Comparison of ENCODE assay signal across 8 cellular contexts in genomic region chr4:16916719-16917337, GRCh38. TPM values are rescaled to one million over a fixed set of nuclear protein-coding genes. Genes with fewer than 3 reads are reported as not detected.
DNase-seq lines count a peak whose midpoint lies in the region; ATAC-seq and TF ChIP-seq lines count a peak whose summit lies in the region.

No MANE protein-coding gene starts in this region.

- H3K4me2 ChIP-seq in smooth muscle cell = no peak overlapping the region

- no peaks in the 10 kb centered on the region for H3K9me3 ChIP-seq in CD4-positive, CD25-positive, alpha-beta regulatory T cell (ENCODE audit: control insufficient read depth in 2 of 2, low read length in 2 of 2)
- H3K9me3 ChIP-seq in smooth muscle cell (replicated peaks; ENCODE audit: low read depth) = no peaks in the 10 kb centered on the region

- peak overlapping the region; percentile 69 for H2AFZ ChIP-seq in smooth muscle cell (ENCODE audit: low read depth)

- no peaks in the 10 kb centered on the region for H4K20me1 ChIP-seq in smooth muscle cell (ENCODE audit: low read depth)

- no peaks in the 10 kb centered on the region for H3K36me3 Mint-ChIP-seq in CD4-positive, CD25-positive, alpha-beta regulatory T cell

- H3K27ac Mint-ChIP-seq in CD4-positive, CD25-positive, alpha-beta regulatory T cell = no peak overlapping the region

- H3K36me3 ChIP-seq in CD4-positive, CD25-positive, alpha-beta regulatory T cell (ENCODE audit: control insufficient read depth, insufficient read depth, low read length) = no peaks in the 10 kb centered on the region
- no peaks in the 10 kb centered on the region for H3K36me3 ChIP-seq in smooth muscle cell (ENCODE audit: low read depth)

- H3K4me1 Mint-ChIP-seq in CD4-positive, CD25-positive, alpha-beta regulatory T cell = peaks cover 0 to 4% (median 0%) of the 10 kb centered on the region in 4 donors

- H3K27me3 ChIP-seq in CD4-positive, CD25-positive, alpha-beta regulatory T cell (ENCODE audit: control insufficient read depth, insufficient read depth, low read length) = no peaks in the 10 kb centered on the region
- H3K27me3 ChIP-seq in smooth muscle cell (ENCODE audit: low read depth) = no peaks in the 10 kb centered on the region

- peaks cover 0 to 4% (median 0%) of the 10 kb centered on the region in 7 donors for H3K9me3 Mint-ChIP-seq in CD4-positive, CD25-positive, alpha-beta regulatory T cell

- H3K27ac ChIP-seq in CD4-positive, CD25-positive, alpha-beta regulatory T cell (ENCODE audit: insufficient read depth, low read length, poor library complexity, severe bottlenecking) = no peak overlapping the region
- H3K27ac ChIP-seq in smooth muscle cell (ENCODE audit: low read depth) = no peak overlapping the region

- H3K27me3 Mint-ChIP-seq in CD4-positive, CD25-positive, alpha-beta regulatory T cell = no peaks in the 10 kb centered on the region

- peak; percentile 71 for TF ChIP-seq CTCF in smooth muscle cell (IDR thresholded peaks at IDR 0.05; ENCODE audit: borderline replicate concordance, insufficient read depth, poor library complexity, severe bottlenecking)

- DNase-seq in CD4-positive, CD25-positive, alpha-beta regulatory T cell = peak; percentile 9 to 73 (median 38)
- DNase-seq in GM19240 (ENCODE audit: insufficient read length, low spot score) (peak; percentile 23), NOMO-1 (lab: John Stamatoyannopoulos, UW; ENCODE audit: unreplicated experiment in 2 of 2) (peak; percentile 61 to 77), fibroblast of gingiva (ENCODE audit: low read depth) (peak; percentile 4), smooth muscle cell (lab: John Stamatoyannopoulos, UW; ENCODE audit: unreplicated experiment) (no peak), epidermal melanocyte (ENCODE audit: insufficient read length, low spot score) (no peak)
- DNase-seq in activated CD8-positive, alpha-beta memory T cell treated with anti-CD3 and anti-CD28 coated beads for 48 hours (ENCODE audit: low read depth in 2 of 3, low spot score in 2 of 3) = peak; percentile 41 to 49 (median 43)

- no peak overlapping the region for H3K9ac ChIP-seq in smooth muscle cell (ENCODE audit: low read depth)

- no peak overlapping the region for H3K4me3 ChIP-seq in CD4-positive, CD25-positive, alpha-beta regulatory T cell (ENCODE audit: low read depth, low read length)
- no peak overlapping the region for H3K4me3 ChIP-seq in smooth muscle cell

- no peaks in the 10 kb centered on the region for H3K79me2 ChIP-seq in smooth muscle cell (ENCODE audit: low read depth)

- H3F3A ChIP-seq in smooth muscle cell (ENCODE audit: low read depth) = no peaks in the 10 kb centered on the region

- no peak for ATAC-seq in CD4-positive, CD25-positive, alpha-beta regulatory T cell (ENCODE audit: low read depth in 2 of 2)
- ATAC-seq in HG03280 (IDR thresholded peaks at IDR 0.05; ENCODE audit: unreplicated experiment) = peak; percentile 92

- WGBS in smooth muscle cell (ENCODE audit: low lambda C conversion rate) = 46% methylated on average over 13 of the region's 13 CpGs

- H3K4me1 ChIP-seq in CD4-positive, CD25-positive, alpha-beta regulatory T cell (ENCODE audit: control insufficient read depth, insufficient read depth, low read length, poor library complexity, severe bottlenecking) = no peaks in the 10 kb centered on the region
- no peaks in the 10 kb centered on the region for H3K4me1 ChIP-seq in smooth muscle cell (ENCODE audit: low read depth)

- no peak overlapping the region for H3K4me3 Mint-ChIP-seq in CD4-positive, CD25-positive, alpha-beta regulatory T cell

RNA-seq across cellular contexts. Expression of gene LDB2, which starts 18.4 kb away (rescaled TPM):
- not detected for total RNA-seq in CD4-positive, CD25-positive, alpha-beta regulatory T cell
- not detected for polyA plus RNA-seq in CD4-positive, CD25-positive, alpha-beta regulatory T cell
- total RNA-seq in smooth muscle cell = 61.5 and 89.0 TPM in 2 replicates
- 20.9 and 30.6 TPM in 2 replicates for polyA plus RNA-seq in smooth muscle cell

Comparison
In these comparisons a context has a peak if more than half of its experiments do, and no peak if none do; other contexts are left out.
1. DNase-seq: peak in CD4-positive, CD25-positive, alpha-beta regulatory T cell (3 of 3), GM19240 (single experiment), NOMO-1 (2 of 2), activated CD8-positive, alpha-beta memory T cell treated with anti-CD3 and anti-CD28 coated beads for 48 hours (3 of 3) and fibroblast of gingiva (single experiment); none in smooth muscle cell (single experiment) and epidermal melanocyte (single experiment).
2. RNA of gene LDB2, which starts 18.4 kb away (total RNA-seq): 61.5 to 89.0 TPM in smooth muscle cell; not detected in CD4-positive, CD25-positive, alpha-beta regulatory T cell (single experiment); every median in the first group is over 10 times any median in the second.